Comparison of ENCODE assay signal across 26 cellular contexts in genomic region chr2:65611488-65611887, GRCh38.
"Had no signal": no experiment of that assay in that cellular context is flagged by ENCODE, and none has a peak within 500 bp of the region (broad histone marks: within the 10 kb centered on the region; RNA-seq: fewer than 3 reads in every experiment).

No MANE protein-coding gene starts in this region.

- H3K27ac ChIP-seq: VCaP had no signal

- DNase-seq: activated CD4-positive, alpha-beta memory T cell treated with anti-CD3 and anti-CD28 coated beads for 36 hours; activated CD4-positive, alpha-beta T cell treated with anti-CD3 and anti-CD28 coated beads, Interleukin-2, amount 10 ng/mL, durations not matched to agents 7 days and 5 days; activated CD4-positive, CD25-positive, alpha-beta regulatory T cell; activated CD8-positive, alpha-beta memory T cell treated with anti-CD3 and anti-CD28 coated beads for 24 hours; activated gamma-delta T cell treated with Interleukin-2 at 50 U/mL for 16 hours; activated naive CD4-positive, alpha-beta T cell treated with anti-CD3 and anti-CD28 coated beads, Interleukin-2, amount 10 ng/mL, durations not matched to agents 7 days and 5 days; activated naive CD8-positive, alpha-beta T cell treated with anti-CD3 and anti-CD28 coated beads for 36 hours; activated T-cell treated with anti-CD3 and anti-CD28 coated beads for 4 hours; activated T-cell treated with anti-CD3 and anti-CD28 coated beads, Interleukin-2, amount 50 U/mL, for 48 hours; KG1; NCI-H1092 treated with DMSO at 0.1 percent for 48 hours; NCI-H1417 treated with DMSO at 0.1 percent for 48 hours; NCI-H1694; NCI-H2029; NCI-H510A treated with DMSO at 0.1 percent for 48 hours; NCI-H69; NK-92 treated with Interleukin-12 subunit alpha and Interleukin-12 subunit beta, amount 100 ng/mL, for 24 hours; OCI-M1; RPMI8226; SIG-M5; T-cell; T-helper 2 cell; T1000 had no signal

- ATAC-seq: activated T-helper 17 cell treated with anti-CD3 and anti-CD28 coated beads, Interleukin-2, amount 50 U/mL, for 72 hours; Panc1; T-cell had no signal
